15 cellular contexts compared by ENCODE assay signal in the genomic region with DNA sequence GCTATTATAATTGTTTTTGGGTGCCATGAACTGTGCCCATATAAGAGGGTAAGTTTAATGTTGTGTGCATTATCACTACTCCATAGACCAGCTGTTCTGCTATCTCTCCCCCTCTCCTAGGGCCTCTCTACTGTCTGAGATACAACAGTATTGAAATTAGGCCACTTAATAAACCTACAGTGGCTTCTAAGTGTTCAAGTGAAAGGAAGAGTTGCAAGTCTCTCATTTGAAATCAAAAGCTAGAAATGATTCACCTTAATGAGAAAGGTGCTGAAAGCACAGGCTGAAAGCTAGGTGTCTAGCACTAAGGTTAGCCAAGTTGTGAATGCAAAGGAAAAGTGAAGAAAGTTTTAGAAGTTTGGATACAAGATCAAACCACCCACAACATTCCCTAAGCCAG.
"Had no signal": no experiment of that assay in that cellular context is flagged by ENCODE, and none has a peak within 500 bp of the region (broad histone marks: within the 10 kb centered on the region; RNA-seq: fewer than 3 reads in every experiment).

No MANE protein-coding gene starts in this region.

- H3K9me3 ChIP-seq: prostate gland had no signal

- H3K36me3 ChIP-seq: cardiac muscle cell, prostate gland, WERI-Rb-1 had no signal

- DNase-seq: activated CD8-positive, alpha-beta memory T cell treated with anti-CD3 and anti-CD28 coated beads, Interleukin-2, amount 50 U/mL, for 4 hours; activated CD8-positive, alpha-beta T cell treated with anti-CD3 and anti-CD28 coated beads, Interleukin-2, amount 10 ng/mL, durations not matched to agents 7 days and 5 days; activated gamma-delta T cell; activated T-cell treated with anti-CD3 and anti-CD28 coated beads, Interleukin-2, amount 50 U/mL, for 48 hours; dorsolateral prefrontal cortex; endodermal cell; midbrain; right cardiac atrium; stimulated activated CD4-positive, alpha-beta T cell treated with anti-CD3 and anti-CD28 coated beads, Interleukin-4, amount 100 ng/mL, for 24 hours; stimulated activated naive CD4-positive, alpha-beta T cell treated with Interleukin-2 at 50 U/mL for 16 hours; WERI-Rb-1 had no signal

- H3K4me1 ChIP-seq: prostate gland had no signal

- H3K27ac ChIP-seq: cardiac muscle cell, dorsolateral prefrontal cortex, prostate gland, skin epidermis, WERI-Rb-1 had no signal

- H3K4me3 ChIP-seq: cardiac muscle cell, dorsolateral prefrontal cortex, prostate gland, skin epidermis had no signal

- H3K27me3 ChIP-seq: cardiac muscle cell, dorsolateral prefrontal cortex had no signal

- ATAC-seq: activated CD8-positive, alpha-beta T cell treated with anti-CD3 and anti-CD28 coated beads, Interleukin-2, amount 10 ng/mL, durations not matched to agents 7 days and 5 days; left lobe of liver; right cardiac atrium had no signal
